Comparison of ENCODE assay signal across 9 cellular contexts in the genomic region with DNA sequence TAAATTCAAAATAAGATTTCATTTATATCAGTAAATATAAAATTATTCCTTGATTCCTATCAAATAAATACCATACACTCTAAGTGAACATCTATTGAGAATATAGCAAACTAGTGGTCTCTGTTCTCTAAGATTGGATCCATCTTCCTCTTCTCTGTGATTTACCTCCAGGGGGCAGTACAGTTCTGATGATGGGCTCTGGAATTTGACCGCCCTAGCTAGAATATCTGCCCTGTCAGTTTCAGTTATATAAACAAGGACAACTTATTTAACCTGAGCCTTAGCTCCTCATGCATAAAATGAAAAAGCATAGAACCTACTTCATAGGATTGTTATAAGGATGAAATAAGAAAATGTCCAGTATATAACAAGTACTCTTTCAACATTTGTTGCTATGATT.
A peak's percentile ranks its signal among the peaks of the same experiment; 100 is the strongest.
DNase-seq lines count a peak whose midpoint lies in the region; ATAC-seq and TF ChIP-seq lines count a peak whose summit lies in the region.
"Had no signal": no experiment of that assay in that cellular context is flagged by ENCODE, and none has a peak within 500 bp of the region (broad histone marks: within the 10 kb centered on the region; RNA-seq: fewer than 3 reads in every experiment).

No MANE protein-coding gene starts in this region.

- H3K4me1 ChIP-seq in KMS-11 (ENCODE audit: low read depth, poor library complexity, severe bottlenecking), result no peaks in the 10 kb centered on the region
- no peaks in the 10 kb centered on the region for H3K4me1 ChIP-seq in CD8-positive, alpha-beta memory T cell (ENCODE audit: insufficient read depth, low read length)

- H3K36me3 Mint-ChIP-seq in CD8-positive, alpha-beta memory T cell, result no peaks in the 10 kb centered on the region

- H3K27me3 Mint-ChIP-seq in CD8-positive, alpha-beta memory T cell, result peaks cover 17 to 21% of the 10 kb centered on the region in 2 donors

- no peaks in the 10 kb centered on the region for H3K79me2 ChIP-seq in KMS-11 (ENCODE audit: insufficient read depth, low read depth)

- H3K27ac ChIP-seq in KMS-11, result no peak overlapping the region
- no peak overlapping the region for H3K27ac ChIP-seq in CD8-positive, alpha-beta memory T cell (ENCODE audit: low read depth, low read length)

- no peak overlapping the region for H3K4me2 ChIP-seq in KMS-11

- H3K4me1 Mint-ChIP-seq in CD8-positive, alpha-beta memory T cell, result no peaks in the 10 kb centered on the region
- H3K4me1 Mint-ChIP-seq: central memory CD8-positive, alpha-beta T cell had no signal

- peak; percentile 5 for DNase-seq in stimulated activated CD4-positive, alpha-beta T cell treated with anti-CD3 and anti-CD28 coated beads, Interleukin-15, amount 100 ng/mL, for 24 hours
- DNase-seq in stimulated activated CD4-positive, alpha-beta T cell treated with anti-CD3 and anti-CD28 coated beads, Interleukin-12 subunit alpha, Interleukin-12 subunit beta, amount 100 ng/mL, for 4 hours, result no peak
- peak; percentile 71 for DNase-seq in iPS-NIHi11 (ENCODE audit: low spot score)
- no peak for DNase-seq in CD8-positive, alpha-beta memory T cell

- H2AFZ ChIP-seq in KMS-11 (ENCODE audit: low read depth), result no peak overlapping the region

- TF ChIP-seq CTCF in KMS-11 (conservative IDR thresholded peaks at IDR 0.05; ENCODE audit: low read depth, low read length), result peak; percentile 57
- TF ChIP-seq CTCF in WI38 (IDR thresholded peaks at IDR 0.05; ENCODE audit: low read depth, low read length), result peak; percentile 57; the same call in 1 of the 2 replicates

- CTCF ChIA-PET in CD8-positive, alpha-beta memory T cell (lab: Charles Lee), result no interaction called here

- H3K4me3 ChIP-seq in KMS-11 (IDR thresholded peaks at IDR 0.05; ENCODE audit: insufficient read depth, low read depth, low read length) (no peak overlapping the region), WI38 (ENCODE audit: low read depth, low read length) (no peak overlapping the region)
- H3K4me3 ChIP-seq in CD8-positive, alpha-beta memory T cell (ENCODE audit: low read length), result no peak overlapping the region

- no peak overlapping the region for H3K9ac ChIP-seq in KMS-11

- H3K27ac Mint-ChIP-seq in CD8-positive, alpha-beta memory T cell, result no peak overlapping the region

- H3K9me3 Mint-ChIP-seq in CD8-positive, alpha-beta memory T cell, result no peaks in the 10 kb centered on the region
- H3K9me3 Mint-ChIP-seq: central memory CD8-positive, alpha-beta T cell had no signal

- no peaks in the 10 kb centered on the region for H3K9me3 ChIP-seq in CD8-positive, alpha-beta memory T cell (ENCODE audit: low read length)

- no peak overlapping the region for H3K4me3 Mint-ChIP-seq in CD8-positive, alpha-beta memory T cell
- H3K4me3 Mint-ChIP-seq: central memory CD8-positive, alpha-beta T cell had no signal

- H4K20me1 ChIP-seq in KMS-11 (ENCODE audit: insufficient read depth), result no peaks in the 10 kb centered on the region

- H3K27me3 ChIP-seq in KMS-11 (ENCODE audit: insufficient read depth, low read depth), result no peaks in the 10 kb centered on the region
- no peaks in the 10 kb centered on the region for H3K27me3 ChIP-seq in CD8-positive, alpha-beta memory T cell (ENCODE audit: insufficient read depth, low read length, poor library complexity, severe bottlenecking)

- POLR2A ChIA-PET in CD8-positive, alpha-beta memory T cell (lab: Charles Lee), result no interaction called here

- ATAC-seq in GM18502 (IDR thresholded peaks at IDR 0.05; ENCODE audit: poor library complexity, unreplicated experiment) (no peak), GM19455 (IDR thresholded peaks at IDR 0.05; ENCODE audit: unreplicated experiment) (no peak)

- H3K36me3 ChIP-seq in KMS-11 (ENCODE audit: insufficient read depth), result no peaks in the 10 kb centered on the region
- H3K36me3 ChIP-seq in CD8-positive, alpha-beta memory T cell (ENCODE audit: insufficient read depth, low read length), result no peaks in the 10 kb centered on the region

Comparison
In these comparisons a context has a peak if more than half of its experiments do, and no peak if none do; other contexts are left out.
1. DNase-seq: peak in stimulated activated CD4-positive, alpha-beta T cell treated with anti-CD3 and anti-CD28 coated beads, Interleukin-15, amount 100 ng/mL, for 24 hours (single experiment) and iPS-NIHi11 (single experiment); none in stimulated activated CD4-positive, alpha-beta T cell treated with anti-CD3 and anti-CD28 coated beads, Interleukin-12 subunit alpha, Interleukin-12 subunit beta, amount 100 ng/mL, for 4 hours (single experiment) and CD8-positive, alpha-beta memory T cell (0 of 5).